ENCODE assay signal across 39 cellular contexts in the genomic region with DNA sequence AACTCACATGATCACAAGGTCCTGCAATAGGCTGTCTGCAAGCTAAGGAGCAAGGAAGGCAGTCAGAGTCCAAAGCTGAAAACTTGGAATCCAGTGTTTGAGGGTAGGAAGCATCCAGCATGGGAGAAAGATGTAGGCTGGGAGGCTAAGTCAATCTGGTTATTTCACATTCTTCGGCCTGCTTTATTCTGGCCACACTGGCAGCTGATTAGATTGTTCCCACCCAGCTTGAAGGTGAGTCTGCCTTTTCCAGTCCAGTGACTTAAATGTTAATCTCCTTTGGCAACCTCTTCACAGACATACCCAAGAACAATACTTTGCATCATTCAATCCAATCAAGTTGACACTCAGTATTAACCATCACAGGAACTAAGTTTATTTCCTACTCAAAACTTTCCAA.
"Had no signal": no experiment of that assay in that cellular context is flagged by ENCODE, and none has a peak within 500 bp of the region (broad histone marks: within the 10 kb centered on the region; RNA-seq: fewer than 3 reads in every experiment).

No MANE protein-coding gene starts in this region.

- H3K4me3 ChIP-seq: adrenal gland, body of pancreas, breast epithelium had no signal

- H3K4me1 Mint-ChIP-seq: activated CD4-positive, alpha-beta T cell treated with anti-CD3 and anti-CD28 coated beads, Interleukin-2, amount 10 ng/mL, durations not matched to agents 24 days and 14 days; activated CD8-positive, alpha-beta memory T cell treated with anti-CD3 and anti-CD28 coated beads, Interleukin-2, amount 10 ng/mL, durations not matched to agents 7 days and 5 days; activated T-helper 17 cell treated with anti-CD3 and anti-CD28 coated beads, Interleukin-2, amount 50 U/mL, for 72 hours; WTC11 had no signal

- H3K36me3 Mint-ChIP-seq: activated CD4-positive, alpha-beta memory T cell treated with anti-CD3 and anti-CD28 coated beads for 36 hours; activated CD8-positive, alpha-beta memory T cell treated with anti-CD3 and anti-CD28 coated beads, Interleukin-2, amount 10 ng/mL, durations not matched to agents 7 days and 5 days; activated naive CD4-positive, alpha-beta T cell treated with anti-CD3 and anti-CD28 coated beads, Interleukin-2, amount 50 U/mL, for 72 hours; activated naive CD8-positive, alpha-beta T cell treated with anti-CD3 and anti-CD28 coated beads for 36 hours; WTC11 had no signal

- H3K36me3 ChIP-seq: adrenal gland, brain microvascular endothelial cell, breast epithelium had no signal

- H3K27ac Mint-ChIP-seq: activated CD4-positive, alpha-beta memory T cell treated with anti-CD3 and anti-CD28 coated beads for 36 hours; activated CD4-positive, alpha-beta T cell treated with anti-CD3 and anti-CD28 coated beads for 36 hours; activated CD4-positive, alpha-beta T cell treated with anti-CD3 and anti-CD28 coated beads, Interleukin-2, amount 10 ng/mL, durations not matched to agents 24 days and 14 days; activated CD8-positive, alpha-beta memory T cell treated with anti-CD3 and anti-CD28 coated beads, Interleukin-2, amount 10 ng/mL, durations not matched to agents 7 days and 5 days; activated CD8-positive, alpha-beta T cell treated with anti-CD3 and anti-CD28 coated beads for 36 hours; activated naive CD4-positive, alpha-beta T cell treated with anti-CD3 and anti-CD28 coated beads for 36 hours; activated naive CD4-positive, alpha-beta T cell treated with anti-CD3 and anti-CD28 coated beads, Interleukin-2, amount 50 U/mL, for 72 hours; activated naive CD8-positive, alpha-beta T cell treated with anti-CD3 and anti-CD28 coated beads for 36 hours; activated T-cell treated with anti-CD3 and anti-CD28 coated beads, Interleukin-2, amount 50 U/mL, for 24 hours; activated T-helper 1 cell treated with anti-CD3 and anti-CD28 coated beads, Interleukin-12 subunit alpha, Interleukin-12 subunit beta, Interleukin-2, Interleukin-4 antibody, amounts not matched to agents 30 ng/mL and 10 ng/mL and 1 ng/mL, durations not matched to agents 14 hours and 24 hours and 36 hours; activated T-helper 17 cell treated with anti-CD3 and anti-CD28 coated beads, Interleukin-2, amount 50 U/mL, for 72 hours; T-helper 1 cell treated with Interleukin-12 subunit alpha and Interleukin-12 subunit beta and Interleukin-4 antibody, amounts not matched to agents 30 μg/mL and 1 μg/mL, for 36 hours; T-helper 2 cell treated with Interferon-gamma antibody and Interleukin-4, amounts not matched to agents 5 μg/mL and 100 μg/mL, for 36 hours; WTC11 had no signal

- H3K9me3 ChIP-seq: adrenal gland, body of pancreas, breast epithelium had no signal

- FAIRE-seq: astrocyte, TTC549 had no signal

- H3K27me3 ChIP-seq: adrenal gland, body of pancreas, brain microvascular endothelial cell, breast epithelium had no signal

- ATAC-seq: activated CD4-positive, alpha-beta T cell treated with anti-CD3 and anti-CD28 coated beads for 36 hours; activated CD4-positive, CD25-positive, alpha-beta regulatory T cell treated with anti-CD3 and anti-CD28 coated beads, Interleukin-2, amount 50 U/mL, for 24 hours; activated CD8-positive, alpha-beta memory T cell treated with anti-CD3 and anti-CD28 coated beads, Interleukin-2, amount 10 ng/mL, durations not matched to agents 7 days and 5 days; activated CD8-positive, alpha-beta T cell treated with anti-CD3 and anti-CD28 coated beads for 36 hours; activated naive CD4-positive, alpha-beta T cell treated with anti-CD3 and anti-CD28 coated beads, Interleukin-2, amount 50 U/mL, for 72 hours; activated T-helper 17 cell treated with anti-CD3 and anti-CD28 coated beads, Interleukin-2, amount 50 U/mL, for 72 hours; body of pancreas; WTC11 had no signal

- H3K27me3 Mint-ChIP-seq: activated CD4-positive, alpha-beta T cell treated with anti-CD3 and anti-CD28 coated beads, Interleukin-2, amount 10 ng/mL, durations not matched to agents 24 days and 14 days; activated CD8-positive, alpha-beta memory T cell treated with anti-CD3 and anti-CD28 coated beads, Interleukin-2, amount 10 ng/mL, durations not matched to agents 7 days and 5 days; activated naive CD8-positive, alpha-beta T cell treated with anti-CD3 and anti-CD28 coated beads for 36 hours; activated T-helper 17 cell treated with anti-CD3 and anti-CD28 coated beads, Interleukin-2, amount 50 U/mL, for 72 hours had no signal

- H3K27ac ChIP-seq: adrenal gland, body of pancreas, brain microvascular endothelial cell, breast epithelium, VCaP had no signal

- H3K9me3 Mint-ChIP-seq: activated CD4-positive, alpha-beta memory T cell treated with anti-CD3 and anti-CD28 coated beads for 36 hours; activated CD8-positive, alpha-beta T cell treated with anti-CD3 and anti-CD28 coated beads for 36 hours; activated naive CD4-positive, alpha-beta T cell treated with anti-CD3 and anti-CD28 coated beads for 36 hours; activated naive CD8-positive, alpha-beta T cell treated with anti-CD3 and anti-CD28 coated beads for 36 hours; activated T-cell treated with anti-CD3 and anti-CD28 coated beads, Interleukin-2, amount 50 U/mL, for 24 hours; activated T-helper 1 cell treated with anti-CD3 and anti-CD28 coated beads, Interleukin-12 subunit alpha, Interleukin-12 subunit beta, Interleukin-2, Interleukin-4 antibody, amounts not matched to agents 30 ng/mL and 10 ng/mL and 1 ng/mL, durations not matched to agents 14 hours and 24 hours and 36 hours; activated T-helper 17 cell treated with anti-CD3 and anti-CD28 coated beads, Interleukin-2, amount 50 U/mL, for 72 hours; T-helper 1 cell treated with Interleukin-12 subunit alpha and Interleukin-12 subunit beta and Interleukin-4 antibody, amounts not matched to agents 30 μg/mL and 1 μg/mL, for 36 hours; T-helper 2 cell treated with Interferon-gamma antibody and Interleukin-4, amounts not matched to agents 5 μg/mL and 100 μg/mL, for 36 hours had no signal

- DNase-seq: activated CD4-positive, alpha-beta memory T cell treated with anti-CD3 and anti-CD28 coated beads for 36 hours; activated CD4-positive, alpha-beta T cell treated with anti-CD3 and anti-CD28 coated beads for 1 hour; activated CD4-positive, alpha-beta T cell treated with anti-CD3 and anti-CD28 coated beads for 36 hours; activated CD4-positive, alpha-beta T cell treated with anti-CD3 and anti-CD28 coated beads, Interleukin-2, amount 10 ng/mL, durations not matched to agents 24 days and 14 days; activated CD4-positive, alpha-beta T cell treated with anti-CD3 and anti-CD28 coated beads, Interleukin-2, amount 50 U/mL, for 1 hour; activated CD4-positive, alpha-beta T cell treated with anti-CD3 and anti-CD28 coated beads, Interleukin-2, amount 50 U/mL, for 4 hours; activated CD4-positive, CD25-positive, alpha-beta regulatory T cell; activated CD8-positive, alpha-beta memory T cell treated with anti-CD3 and anti-CD28 coated beads, Interleukin-2, amount 10 ng/mL, durations not matched to agents 7 days and 5 days; activated CD8-positive, alpha-beta memory T cell treated with anti-CD3 and anti-CD28 coated beads, Interleukin-2, amount 50 U/mL, for 48 hours; activated CD8-positive, alpha-beta T cell treated with anti-CD3 and anti-CD28 coated beads for 36 hours; activated effector memory CD4-positive, alpha-beta T cell treated with anti-CD3 and anti-CD28 coated beads, Interleukin-2, amount 50 U/mL, for 16 hours; activated gamma-delta T cell treated with Interleukin-2 at 50 U/mL for 16 hours; activated naive CD4-positive, alpha-beta T cell; activated naive CD4-positive, alpha-beta T cell treated with anti-CD3 and anti-CD28 coated beads for 36 hours; activated naive CD4-positive, alpha-beta T cell treated with anti-CD3 and anti-CD28 coated beads, Interleukin-2, amount 50 U/mL, for 16 hours; activated naive CD8-positive, alpha-beta T cell treated with anti-CD3 and anti-CD28 coated beads for 36 hours; activated T-cell treated with anti-CD3 and anti-CD28 coated beads, Interleukin-2, amount 50 U/mL, for 24 hours; activated T-cell treated with anti-CD3 and anti-CD28 coated beads, Interleukin-2, amount 50 U/mL, for 48 hours; adrenal gland; amniotic stem cell; aorta; body of pancreas; brain microvascular endothelial cell; central memory CD4-positive, alpha-beta T cell; SW 1271; T-helper 1 cell; T-helper 2 cell; T-helper 9 cell had no signal

- H3K4me3 Mint-ChIP-seq: activated CD4-positive, alpha-beta memory T cell treated with anti-CD3 and anti-CD28 coated beads for 36 hours; activated CD4-positive, alpha-beta T cell treated with anti-CD3 and anti-CD28 coated beads for 36 hours; activated CD4-positive, alpha-beta T cell treated with anti-CD3 and anti-CD28 coated beads, Interleukin-2, amount 10 ng/mL, durations not matched to agents 24 days and 14 days; activated CD8-positive, alpha-beta memory T cell treated with anti-CD3 and anti-CD28 coated beads, Interleukin-2, amount 10 ng/mL, durations not matched to agents 7 days and 5 days; activated CD8-positive, alpha-beta T cell treated with anti-CD3 and anti-CD28 coated beads for 36 hours; activated naive CD4-positive, alpha-beta T cell treated with anti-CD3 and anti-CD28 coated beads for 36 hours; activated naive CD8-positive, alpha-beta T cell treated with anti-CD3 and anti-CD28 coated beads for 36 hours; activated T-cell treated with anti-CD3 and anti-CD28 coated beads, Interleukin-2, amount 50 U/mL, for 24 hours; activated T-helper 1 cell treated with anti-CD3 and anti-CD28 coated beads, Interleukin-12 subunit alpha, Interleukin-12 subunit beta, Interleukin-2, Interleukin-4 antibody, amounts not matched to agents 30 ng/mL and 10 ng/mL and 1 ng/mL, durations not matched to agents 14 hours and 24 hours and 36 hours; activated T-helper 17 cell treated with anti-CD3 and anti-CD28 coated beads, Interleukin-2, amount 50 U/mL, for 72 hours; T-helper 1 cell treated with Interleukin-12 subunit alpha and Interleukin-12 subunit beta and Interleukin-4 antibody, amounts not matched to agents 30 μg/mL and 1 μg/mL, for 36 hours; T-helper 2 cell treated with Interferon-gamma antibody and Interleukin-4, amounts not matched to agents 5 μg/mL and 100 μg/mL, for 36 hours; WTC11 had no signal
